In genomic region chr14:25993830-25994229, GRCh38 we compare ENCODE assay signal across 3 cellular contexts.
"Had no signal": no experiment of that assay in that cellular context is flagged by ENCODE, and none has a peak within 500 bp of the region (broad histone marks: within the 10 kb centered on the region; RNA-seq: fewer than 3 reads in every experiment).

No MANE protein-coding gene starts in this region.

- ATAC-seq: GM12878 had no signal

- DNase-seq: GDM1, GF-D8 had no signal

- H3K4me3 ChIP-seq: GM12878 had no signal
